ENCODE assay signal across 1 cellular context in the genomic region with DNA sequence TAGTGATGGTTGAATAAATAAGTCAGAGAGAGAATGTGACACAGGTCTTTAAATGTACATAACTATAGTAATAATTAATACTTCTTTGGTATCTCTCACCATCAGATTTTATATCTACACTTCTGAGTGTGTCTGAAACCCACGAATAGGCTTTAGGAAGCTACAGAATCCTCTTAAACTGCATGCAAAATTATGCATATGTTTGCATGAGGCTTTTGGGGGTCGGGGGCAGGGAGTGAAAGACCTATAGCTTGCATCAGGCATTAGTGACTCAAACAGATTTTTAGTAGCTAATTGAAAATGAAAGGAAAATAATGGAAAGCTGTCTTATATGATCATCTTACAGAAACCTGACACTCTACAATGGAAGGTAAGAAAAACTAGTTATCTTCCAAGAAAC.
TF ChIP-seq lines count a peak whose summit lies in the region.

No MANE protein-coding gene starts in this region.

TF ChIP-seq in GM23338, 12 proteins besides CTCF, POLR2A, EP300 and RAD21 (continued from another document):
- TF ChIP-seq, protein P1, sequence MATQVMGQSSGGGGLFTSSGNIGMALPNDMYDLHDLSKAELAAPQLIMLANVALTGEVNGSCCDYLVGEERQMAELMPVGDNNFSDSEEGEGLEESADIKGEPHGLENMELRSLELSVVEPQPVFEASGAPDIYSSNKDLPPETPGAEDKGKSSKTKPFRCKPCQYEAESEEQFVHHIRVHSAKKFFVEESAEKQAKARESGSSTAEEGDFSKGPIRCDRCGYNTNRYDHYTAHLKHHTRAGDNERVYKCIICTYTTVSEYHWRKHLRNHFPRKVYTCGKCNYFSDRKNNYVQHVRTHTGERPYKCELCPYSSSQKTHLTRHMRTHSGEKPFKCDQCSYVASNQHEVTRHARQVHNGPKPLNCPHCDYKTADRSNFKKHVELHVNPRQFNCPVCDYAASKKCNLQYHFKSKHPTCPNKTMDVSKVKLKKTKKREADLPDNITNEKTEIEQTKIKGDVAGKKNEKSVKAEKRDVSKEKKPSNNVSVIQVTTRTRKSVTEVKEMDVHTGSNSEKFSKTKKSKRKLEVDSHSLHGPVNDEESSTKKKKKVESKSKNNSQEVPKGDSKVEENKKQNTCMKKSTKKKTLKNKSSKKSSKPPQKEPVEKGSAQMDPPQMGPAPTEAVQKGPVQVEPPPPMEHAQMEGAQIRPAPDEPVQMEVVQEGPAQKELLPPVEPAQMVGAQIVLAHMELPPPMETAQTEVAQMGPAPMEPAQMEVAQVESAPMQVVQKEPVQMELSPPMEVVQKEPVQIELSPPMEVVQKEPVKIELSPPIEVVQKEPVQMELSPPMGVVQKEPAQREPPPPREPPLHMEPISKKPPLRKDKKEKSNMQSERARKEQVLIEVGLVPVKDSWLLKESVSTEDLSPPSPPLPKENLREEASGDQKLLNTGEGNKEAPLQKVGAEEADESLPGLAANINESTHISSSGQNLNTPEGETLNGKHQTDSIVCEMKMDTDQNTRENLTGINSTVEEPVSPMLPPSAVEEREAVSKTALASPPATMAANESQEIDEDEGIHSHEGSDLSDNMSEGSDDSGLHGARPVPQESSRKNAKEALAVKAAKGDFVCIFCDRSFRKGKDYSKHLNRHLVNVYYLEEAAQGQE (IDR thresholded peaks at IDR 0.05; ENCODE audit: unreplicated experiment) = no peak
- TF ChIP-seq ZNF114 (CRISPR knock-in tag; IDR thresholded peaks at IDR 0.05) (no peak), POLR2AphosphoS5 (IDR thresholded peaks at IDR 0.05; ENCODE audit: low read depth) (no peak), JUNB (IDR thresholded peaks at IDR 0.05; ENCODE audit: unreplicated experiment) (no peak), NANOG (IDR thresholded peaks at IDR 0.05; ENCODE audit: borderline replicate concordance) (no peak), CREB1 (CRISPR knock-in tag; IDR thresholded peaks at IDR 0.05; ENCODE audit: low read depth) (no peak), EZH2phosphoT487 (IDR thresholded peaks at IDR 0.05; ENCODE audit: unreplicated experiment) (no peak), ZNF331 (CRISPR knock-in tag; IDR thresholded peaks at IDR 0.05; ENCODE audit: low read depth) (no peak), EZH2 (IDR thresholded peaks at IDR 0.05; ENCODE audit: low read depth, unreplicated experiment) (no peak), STAT1 (IDR thresholded peaks at IDR 0.05; ENCODE audit: unreplicated experiment) (no peak)
- TF ChIP-seq, protein P2, sequence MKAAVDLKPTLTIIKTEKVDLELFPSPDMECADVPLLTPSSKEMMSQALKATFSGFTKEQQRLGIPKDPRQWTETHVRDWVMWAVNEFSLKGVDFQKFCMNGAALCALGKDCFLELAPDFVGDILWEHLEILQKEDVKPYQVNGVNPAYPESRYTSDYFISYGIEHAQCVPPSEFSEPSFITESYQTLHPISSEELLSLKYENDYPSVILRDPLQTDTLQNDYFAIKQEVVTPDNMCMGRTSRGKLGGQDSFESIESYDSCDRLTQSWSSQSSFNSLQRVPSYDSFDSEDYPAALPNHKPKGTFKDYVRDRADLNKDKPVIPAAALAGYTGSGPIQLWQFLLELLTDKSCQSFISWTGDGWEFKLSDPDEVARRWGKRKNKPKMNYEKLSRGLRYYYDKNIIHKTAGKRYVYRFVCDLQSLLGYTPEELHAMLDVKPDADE (IDR thresholded peaks at IDR 0.05) = no peak
